1 cellular context compared by ENCODE assay signal in the genomic region with DNA sequence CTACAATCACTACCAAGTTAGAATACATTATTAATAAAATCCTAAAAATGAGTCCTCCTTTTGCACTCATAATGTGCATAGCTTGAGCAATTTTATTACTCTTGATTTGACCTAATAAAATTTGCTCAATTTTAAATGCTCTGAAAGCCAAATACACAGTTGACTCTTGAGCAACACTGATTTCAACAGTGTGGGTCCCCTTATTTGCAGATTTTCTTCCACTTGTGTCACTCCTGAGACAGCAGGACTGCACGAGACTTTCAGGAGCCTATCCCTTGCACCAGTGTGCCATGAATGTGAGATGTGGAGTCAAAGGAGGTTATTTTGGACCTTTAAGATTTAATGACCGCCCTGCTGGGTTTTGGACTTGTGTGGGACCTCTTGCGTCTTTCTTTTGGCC.
TF ChIP-seq lines count a peak whose summit lies in the region.

No MANE protein-coding gene starts in this region.

TF ChIP-seq in K562, 482 proteins besides CTCF, POLR2A, EP300 and RAD21 (continued from another document):
- TF ChIP-seq, protein P1, sequence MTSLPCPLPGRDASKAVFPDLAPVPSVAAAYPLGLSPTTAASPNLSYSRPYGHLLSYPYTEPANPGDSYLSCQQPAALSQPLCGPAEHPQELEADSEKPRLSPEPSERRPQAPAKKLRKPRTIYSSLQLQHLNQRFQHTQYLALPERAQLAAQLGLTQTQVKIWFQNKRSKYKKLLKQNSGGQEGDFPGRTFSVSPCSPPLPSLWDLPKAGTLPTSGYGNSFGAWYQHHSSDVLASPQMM (CRISPR knock-in tag; IDR thresholded peaks at IDR 0.05): no peak
- no peak for TF ChIP-seq XRCC5 (IDR thresholded peaks at IDR 0.05; ENCODE audit: low read depth, low read length)
- TF ChIP-seq FOXP1 (CRISPR knock-in tag; IDR thresholded peaks at IDR 0.05): no peak
- TF ChIP-seq ETV6 (IDR thresholded peaks at IDR 0.05; ENCODE audit: borderline replicate concordance in 1 of 2, low read depth in 2 of 2, low read length in 1 of 2): no peak
- TF ChIP-seq ETV6 (CRISPR knock-in tag; IDR thresholded peaks at IDR 0.05; ENCODE audit: borderline replicate concordance): no peak
- no peak for TF ChIP-seq DDX20 (tag; IDR thresholded peaks at IDR 0.05; ENCODE audit: low read depth)
- TF ChIP-seq HLTF (IDR thresholded peaks at IDR 0.05): no peak
- TF ChIP-seq ATF7 (IDR thresholded peaks at IDR 0.05): no peak
- no peak for TF ChIP-seq ZNF23 (CRISPR knock-in tag; IDR thresholded peaks at IDR 0.05)
- TF ChIP-seq NR2C1 (IDR thresholded peaks at IDR 0.05): no peak
- no peak for TF ChIP-seq NR2C1 (tag; IDR thresholded peaks at IDR 0.05)
- TF ChIP-seq POLR2AphosphoS5 (IDR thresholded peaks at IDR 0.05; ENCODE audit: control insufficient read depth, insufficient read depth, low read depth, low read length): no peak
- TF ChIP-seq, protein P2, sequence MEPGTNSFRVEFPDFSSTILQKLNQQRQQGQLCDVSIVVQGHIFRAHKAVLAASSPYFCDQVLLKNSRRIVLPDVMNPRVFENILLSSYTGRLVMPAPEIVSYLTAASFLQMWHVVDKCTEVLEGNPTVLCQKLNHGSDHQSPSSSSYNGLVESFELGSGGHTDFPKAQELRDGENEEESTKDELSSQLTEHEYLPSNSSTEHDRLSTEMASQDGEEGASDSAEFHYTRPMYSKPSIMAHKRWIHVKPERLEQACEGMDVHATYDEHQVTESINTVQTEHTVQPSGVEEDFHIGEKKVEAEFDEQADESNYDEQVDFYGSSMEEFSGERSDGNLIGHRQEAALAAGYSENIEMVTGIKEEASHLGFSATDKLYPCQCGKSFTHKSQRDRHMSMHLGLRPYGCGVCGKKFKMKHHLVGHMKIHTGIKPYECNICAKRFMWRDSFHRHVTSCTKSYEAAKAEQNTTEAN (CRISPR knock-in tag; IDR thresholded peaks at IDR 0.05): no peak
- TF ChIP-seq NR4A1 (CRISPR knock-in tag; IDR thresholded peaks at IDR 0.05): no peak
- TF ChIP-seq NR4A1 (tag; IDR thresholded peaks at IDR 0.05): no peak
- TF ChIP-seq, protein P3, sequence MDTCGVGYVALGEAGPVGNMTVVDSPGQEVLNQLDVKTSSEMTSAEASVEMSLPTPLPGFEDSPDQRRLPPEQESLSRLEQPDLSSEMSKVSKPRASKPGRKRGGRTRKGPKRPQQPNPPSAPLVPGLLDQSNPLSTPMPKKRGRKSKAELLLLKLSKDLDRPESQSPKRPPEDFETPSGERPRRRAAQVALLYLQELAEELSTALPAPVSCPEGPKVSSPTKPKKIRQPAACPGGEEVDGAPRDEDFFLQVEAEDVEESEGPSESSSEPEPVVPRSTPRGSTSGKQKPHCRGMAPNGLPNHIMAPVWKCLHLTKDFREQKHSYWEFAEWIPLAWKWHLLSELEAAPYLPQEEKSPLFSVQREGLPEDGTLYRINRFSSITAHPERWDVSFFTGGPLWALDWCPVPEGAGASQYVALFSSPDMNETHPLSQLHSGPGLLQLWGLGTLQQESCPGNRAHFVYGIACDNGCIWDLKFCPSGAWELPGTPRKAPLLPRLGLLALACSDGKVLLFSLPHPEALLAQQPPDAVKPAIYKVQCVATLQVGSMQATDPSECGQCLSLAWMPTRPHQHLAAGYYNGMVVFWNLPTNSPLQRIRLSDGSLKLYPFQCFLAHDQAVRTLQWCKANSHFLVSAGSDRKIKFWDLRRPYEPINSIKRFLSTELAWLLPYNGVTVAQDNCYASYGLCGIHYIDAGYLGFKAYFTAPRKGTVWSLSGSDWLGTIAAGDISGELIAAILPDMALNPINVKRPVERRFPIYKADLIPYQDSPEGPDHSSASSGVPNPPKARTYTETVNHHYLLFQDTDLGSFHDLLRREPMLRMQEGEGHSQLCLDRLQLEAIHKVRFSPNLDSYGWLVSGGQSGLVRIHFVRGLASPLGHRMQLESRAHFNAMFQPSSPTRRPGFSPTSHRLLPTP (IDR thresholded peaks at IDR 0.05; ENCODE audit: borderline replicate concordance, extremely low read depth, insufficient read length): no peak
- no peak for TF ChIP-seq CBX1 (IDR thresholded peaks at IDR 0.05; ENCODE audit: low read depth)
- TF ChIP-seq, protein P4, sequence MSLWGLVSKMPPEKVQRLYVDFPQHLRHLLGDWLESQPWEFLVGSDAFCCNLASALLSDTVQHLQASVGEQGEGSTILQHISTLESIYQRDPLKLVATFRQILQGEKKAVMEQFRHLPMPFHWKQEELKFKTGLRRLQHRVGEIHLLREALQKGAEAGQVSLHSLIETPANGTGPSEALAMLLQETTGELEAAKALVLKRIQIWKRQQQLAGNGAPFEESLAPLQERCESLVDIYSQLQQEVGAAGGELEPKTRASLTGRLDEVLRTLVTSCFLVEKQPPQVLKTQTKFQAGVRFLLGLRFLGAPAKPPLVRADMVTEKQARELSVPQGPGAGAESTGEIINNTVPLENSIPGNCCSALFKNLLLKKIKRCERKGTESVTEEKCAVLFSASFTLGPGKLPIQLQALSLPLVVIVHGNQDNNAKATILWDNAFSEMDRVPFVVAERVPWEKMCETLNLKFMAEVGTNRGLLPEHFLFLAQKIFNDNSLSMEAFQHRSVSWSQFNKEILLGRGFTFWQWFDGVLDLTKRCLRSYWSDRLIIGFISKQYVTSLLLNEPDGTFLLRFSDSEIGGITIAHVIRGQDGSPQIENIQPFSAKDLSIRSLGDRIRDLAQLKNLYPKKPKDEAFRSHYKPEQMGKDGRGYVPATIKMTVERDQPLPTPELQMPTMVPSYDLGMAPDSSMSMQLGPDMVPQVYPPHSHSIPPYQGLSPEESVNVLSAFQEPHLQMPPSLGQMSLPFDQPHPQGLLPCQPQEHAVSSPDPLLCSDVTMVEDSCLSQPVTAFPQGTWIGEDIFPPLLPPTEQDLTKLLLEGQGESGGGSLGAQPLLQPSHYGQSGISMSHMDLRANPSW (CRISPR knock-in tag; IDR thresholded peaks at IDR 0.05): no peak
- no peak for TF ChIP-seq RFX5 (IDR thresholded peaks at IDR 0.05; ENCODE audit: low read depth, low read length)
- TF ChIP-seq PHTF2 (CRISPR knock-in tag; IDR thresholded peaks at IDR 0.05): no peak
